2 cellular contexts compared by ENCODE assay signal in the genomic region with DNA sequence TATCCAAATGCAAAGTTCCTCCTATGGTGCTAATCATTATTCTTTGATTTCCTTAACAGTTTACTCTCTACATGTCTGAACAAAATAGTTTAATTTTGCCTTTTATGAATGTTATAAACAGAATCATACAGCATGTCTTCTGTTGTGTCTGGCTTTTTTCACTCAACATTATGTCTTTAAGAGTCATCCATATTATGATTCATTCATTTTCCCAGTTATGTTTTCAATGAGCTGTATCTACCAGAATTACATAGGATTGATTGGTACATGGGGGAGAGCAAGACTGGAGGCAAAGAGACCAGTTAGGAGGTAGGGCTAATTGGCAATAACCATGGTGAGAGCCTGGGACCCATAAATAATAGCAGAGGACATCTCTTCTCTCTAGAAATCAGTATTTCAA.
TF ChIP-seq lines count a peak whose summit lies in the region.

No MANE protein-coding gene starts in this region.

TF ChIP-seq in HCT116, 20 proteins besides CTCF, POLR2A, EP300 and RAD21 (continued from another document):
- TF ChIP-seq, protein P1, sequence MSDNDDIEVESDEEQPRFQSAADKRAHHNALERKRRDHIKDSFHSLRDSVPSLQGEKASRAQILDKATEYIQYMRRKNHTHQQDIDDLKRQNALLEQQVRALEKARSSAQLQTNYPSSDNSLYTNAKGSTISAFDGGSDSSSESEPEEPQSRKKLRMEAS (IDR thresholded peaks at IDR 0.05): no peak
- TF ChIP-seq EGR1 (IDR thresholded peaks at IDR 0.05; ENCODE audit: low read depth) (no peak), POLR2AphosphoS5 (IDR thresholded peaks at IDR 0.05; ENCODE audit: low read depth, low read length) (no peak), JUND (IDR thresholded peaks at IDR 0.05) (no peak), EZH2 (IDR thresholded peaks at IDR 0.05) (no peak), EZH2phosphoT487 (IDR thresholded peaks at IDR 0.05; ENCODE audit: borderline replicate concordance) (no peak), ZBTB33 (IDR thresholded peaks at IDR 0.05; ENCODE audit: extremely low read depth, insufficient replicate concordance, low read length) (no peak), YY1 (IDR thresholded peaks at IDR 0.05; ENCODE audit: extremely low read depth, insufficient replicate concordance, low read depth, low read length) (no peak), CEBPB (IDR thresholded peaks at IDR 0.05; ENCODE audit: low read depth) (no peak), REST (IDR thresholded peaks at IDR 0.05; ENCODE audit: low read depth) (no peak), FOSL1 (IDR thresholded peaks at IDR 0.05; ENCODE audit: low read depth) (no peak), SIN3A (IDR thresholded peaks at IDR 0.05; ENCODE audit: low read depth) (no peak), SP1 (IDR thresholded peaks at IDR 0.05; ENCODE audit: low read depth) (no peak), SRF (IDR thresholded peaks at IDR 0.05; ENCODE audit: low read depth) (no peak), ATF3 (IDR thresholded peaks at IDR 0.05) (no peak), CBX3 (IDR thresholded peaks at IDR 0.05; ENCODE audit: low read depth) (no peak)

TF ChIP-seq in SK-N-SH, 30 proteins besides CTCF, POLR2A, EP300 and RAD21:
- TF ChIP-seq, protein P2, sequence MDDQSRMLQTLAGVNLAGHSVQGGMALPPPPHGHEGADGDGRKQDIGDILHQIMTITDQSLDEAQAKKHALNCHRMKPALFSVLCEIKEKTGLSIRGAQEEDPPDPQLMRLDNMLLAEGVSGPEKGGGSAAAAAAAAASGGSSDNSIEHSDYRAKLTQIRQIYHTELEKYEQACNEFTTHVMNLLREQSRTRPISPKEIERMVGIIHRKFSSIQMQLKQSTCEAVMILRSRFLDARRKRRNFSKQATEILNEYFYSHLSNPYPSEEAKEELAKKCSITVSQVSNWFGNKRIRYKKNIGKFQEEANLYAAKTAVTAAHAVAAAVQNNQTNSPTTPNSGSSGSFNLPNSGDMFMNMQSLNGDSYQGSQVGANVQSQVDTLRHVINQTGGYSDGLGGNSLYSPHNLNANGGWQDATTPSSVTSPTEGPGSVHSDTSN (IDR thresholded peaks at IDR 0.05): peak; percentile 70
- TF ChIP-seq ZBTB33 (IDR thresholded peaks at IDR 0.05; ENCODE audit: borderline replicate concordance, low read depth) (no peak), NFIC (IDR thresholded peaks at IDR 0.05; ENCODE audit: borderline replicate concordance) (no peak), JUND (IDR thresholded peaks at IDR 0.05) (peak; percentile 50), RCOR1 (IDR thresholded peaks at IDR 0.05; ENCODE audit: low read length) (no peak), USF1 (IDR thresholded peaks at IDR 0.05; ENCODE audit: borderline replicate concordance, low read depth) (no peak), CHD2 (IDR thresholded peaks at IDR 0.05; ENCODE audit: low read length, partially characterized antibody) (no peak), FOXM1 (IDR thresholded peaks at IDR 0.05; ENCODE audit: low read depth) (no peak), FOXJ3 (CRISPR knock-in tag; IDR thresholded peaks at IDR 0.05) (no peak), TCF12 (IDR thresholded peaks at IDR 0.05) (peak; percentile 86), SMC3 (IDR thresholded peaks at IDR 0.05; ENCODE audit: low read depth, low read length) (no peak), FOSL2 (IDR thresholded peaks at IDR 0.05; ENCODE audit: borderline replicate concordance, low read depth) (peak; percentile 51; the same call in 1 of the 2 replicates)
- TF ChIP-seq, protein P3, sequence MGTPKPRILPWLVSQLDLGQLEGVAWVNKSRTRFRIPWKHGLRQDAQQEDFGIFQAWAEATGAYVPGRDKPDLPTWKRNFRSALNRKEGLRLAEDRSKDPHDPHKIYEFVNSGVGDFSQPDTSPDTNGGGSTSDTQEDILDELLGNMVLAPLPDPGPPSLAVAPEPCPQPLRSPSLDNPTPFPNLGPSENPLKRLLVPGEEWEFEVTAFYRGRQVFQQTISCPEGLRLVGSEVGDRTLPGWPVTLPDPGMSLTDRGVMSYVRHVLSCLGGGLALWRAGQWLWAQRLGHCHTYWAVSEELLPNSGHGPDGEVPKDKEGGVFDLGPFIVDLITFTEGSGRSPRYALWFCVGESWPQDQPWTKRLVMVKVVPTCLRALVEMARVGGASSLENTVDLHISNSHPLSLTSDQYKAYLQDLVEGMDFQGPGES (IDR thresholded peaks at IDR 0.05; ENCODE audit: low read depth, low read length): no peak
- TF ChIP-seq, protein P1 (IDR thresholded peaks at IDR 0.05; ENCODE audit: low read depth): no peak
